9 cellular contexts compared by ENCODE assay signal in genomic region chr1:169485427-169486280, GRCh38. TPM values are rescaled to one million over a fixed set of nuclear protein-coding genes. Genes with fewer than 3 reads are reported as not detected.
DNase-seq lines count a peak whose midpoint lies in the region; ATAC-seq, FAIRE-seq and TF ChIP-seq lines count a peak whose summit lies in the region.
"Had no signal": no experiment of that assay in that cellular context is flagged by ENCODE, and none has a peak within 500 bp of the region (broad histone marks: within the 10 kb centered on the region; RNA-seq: fewer than 3 reads in every experiment).

Gene SLC19A2, minus strand, starts transcription at chr1:169485944. Its CDS starts 178 bp downstream, at chr1:169485766.

- no peak for TF ChIP-seq CTCF in WI38 (IDR thresholded peaks at IDR 0.05; ENCODE audit: low read depth, low read length)
- TF ChIP-seq CTCF in bronchial epithelial cell (IDR thresholded peaks at IDR 0.05; ENCODE audit: insufficient read depth, low read length, severe bottlenecking): peak; percentile 38

- H3K27ac ChIP-seq in small intestine (ENCODE audit: low read depth in 1 of 2, low read length in 1 of 2): peak within 1 kb of the TSS; percentile 91 to 99

- H3K27me3 ChIP-seq in bronchial epithelial cell (ENCODE audit: control insufficient read depth, insufficient read depth, low read length) (no peaks in the 10 kb centered on the region), small intestine (ENCODE audit: control insufficient read depth in 2 of 2, insufficient read depth in 2 of 2, low read length in 2 of 2) (no peaks in the 10 kb centered on the region)

- peak; percentile 99 for DNase-seq in AG08395 (ENCODE audit: low spot score)
- DNase-seq in NCI-H2196 treated with DMSO at 0.1 percent for 48 hours (lab: John Stamatoyannopoulos, UW; ENCODE audit: unreplicated experiment): peak; percentile 96
- DNase-seq in bronchial epithelial cell (ENCODE audit: low read depth): peak; percentile 95
- DNase-seq in iPS-NIHi11 (ENCODE audit: low spot score): peak; percentile 98
- peak; percentile 99 for DNase-seq in small intestine

- H3K36me3 ChIP-seq in bronchial epithelial cell (ENCODE audit: control insufficient read depth, insufficient read depth, low read length): peaks cover 1% of the 10 kb centered on the region
- H3K36me3 ChIP-seq in small intestine (ENCODE audit: control insufficient read depth in 2 of 2, insufficient read depth in 2 of 2, low read length in 2 of 2): no peaks in the 10 kb centered on the region

- ATAC-seq in GM18873 (IDR thresholded peaks at IDR 0.05; ENCODE audit: low FRiP score, unreplicated experiment) (peak; percentile 98), HG03139 (IDR thresholded peaks at IDR 0.05; ENCODE audit: unreplicated experiment) (peak; percentile 98)

- H3K9me3 ChIP-seq in small intestine (ENCODE audit: control insufficient read depth, low read depth): no peaks in the 10 kb centered on the region

- FAIRE-seq in bronchial epithelial cell (lab: Jason Lieb, UNC): no peak
- FAIRE-seq in small intestine (lab: Jason Lieb, UNC): no peak
- FAIRE-seq: colon had no signal

- H3K4me3 ChIP-seq in WI38 (ENCODE audit: low read depth, low read length) (peak within 1 kb of the TSS; percentile 79), bronchial epithelial cell (ENCODE audit: low read depth, low read length) (peak within 1 kb of the TSS; percentile 82), small intestine (ENCODE audit: low read depth in 1 of 2, low read length in 2 of 2) (peak within 1 kb of the TSS; percentile 85 to 87)

- WGBS in small intestine, 3 donors: 0 to 1% (median 0%) methylated on average over 58 to 86 of the region's 86 CpGs

- peaks cover 0 to 3% of the 10 kb centered on the region in 2 donors for H3K4me1 ChIP-seq in small intestine (ENCODE audit: control insufficient read depth in 2 of 2, insufficient read depth in 1 of 2, low read depth in 1 of 2, low read length in 1 of 2)

RNA-seq across cellular contexts. Expression of gene SLC19A2, which starts in this region (rescaled TPM):
- 11.9 and 16.8 TPM in 2 replicates for total RNA-seq in bronchial epithelial cell
- polyA plus RNA-seq in small intestine: 10 to 100 TPM in 1 of 3 donors, 1 to 10 TPM in 2; 1.9 to 13.4 (median 5.1) TPM

Comparison
In these comparisons a context has a peak if more than half of its experiments do, and no peak if none do; other contexts are left out.
1. Peak in every context shown above with its lines: DNase-seq, ATAC-seq, H3K4me3 ChIP-seq and H3K27ac ChIP-seq.